14 cellular contexts compared by ENCODE assay signal in the genomic region with DNA sequence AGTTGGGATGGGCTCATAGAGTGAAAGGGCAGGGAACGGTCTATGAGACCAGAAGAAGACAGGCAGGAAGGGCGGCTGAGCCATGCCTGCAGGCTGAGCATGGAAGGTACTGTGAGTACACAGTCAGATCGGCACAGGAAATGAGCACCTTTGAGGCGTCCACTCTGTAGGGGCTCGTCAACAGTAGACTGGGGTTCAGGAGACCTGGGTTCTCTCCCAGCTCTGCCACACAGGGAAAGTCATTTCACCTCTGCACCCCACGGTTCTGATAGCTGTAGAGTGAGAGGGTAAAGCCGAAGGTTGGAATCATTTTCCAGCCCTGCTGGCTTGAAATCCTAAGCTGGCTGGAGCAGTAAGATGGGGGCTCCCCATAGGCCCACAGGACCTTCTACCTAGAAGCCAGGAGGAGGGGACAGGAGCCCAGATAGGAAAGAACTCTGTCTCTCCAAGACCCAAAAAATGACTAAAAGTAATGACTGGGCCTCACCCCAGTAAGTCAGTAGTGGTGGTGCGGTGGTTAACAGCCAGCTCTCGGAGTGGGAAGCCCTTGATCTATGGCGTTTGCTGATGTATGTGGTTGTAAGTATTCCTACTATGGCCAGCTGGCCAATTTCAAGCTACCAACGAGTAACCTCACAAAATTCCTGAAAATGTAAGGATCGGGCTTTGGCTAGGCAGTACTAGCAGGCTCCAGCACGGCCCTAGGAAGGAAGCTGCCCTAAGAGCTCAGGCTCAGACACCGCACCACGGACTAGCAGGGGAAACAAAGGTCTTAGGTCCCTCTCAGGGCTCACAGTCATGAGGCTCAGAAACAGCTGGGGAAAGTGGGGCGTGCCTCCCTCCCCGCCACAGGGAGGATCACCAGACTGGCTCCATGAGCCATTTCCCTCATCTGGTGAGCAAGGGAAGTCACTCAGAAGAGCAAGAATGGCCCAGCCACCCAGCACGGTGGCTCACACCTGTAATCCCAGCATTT. TPM values are rescaled to one million over a fixed set of nuclear protein-coding genes. Genes with fewer than 3 reads are reported as not detected.
DNase-seq lines count a peak whose midpoint lies in the region; ATAC-seq and TF ChIP-seq lines count a peak whose summit lies in the region.
"Had no signal": no experiment of that assay in that cellular context is flagged by ENCODE, and none has a peak within 500 bp of the region (broad histone marks: within the 10 kb centered on the region; RNA-seq: fewer than 3 reads in every experiment).

No MANE protein-coding gene starts in this region.

- intact Hi-C loops in IMR-90 (cut with micrococcal nuclease) (no loop called here), colonic mucosa (cut with DNase I) (no loop called here)

- H3K27me3 ChIP-seq in BLaER1, result no peaks in the 10 kb centered on the region
- H3K27me3 ChIP-seq in IMR-90 (ENCODE audit: control insufficient read depth, insufficient read depth, low read length), result no peaks in the 10 kb centered on the region
- no peaks in the 10 kb centered on the region for H3K27me3 ChIP-seq in colonic mucosa
- H3K27me3 ChIP-seq: neutrophil had no signal

- CTCF ChIA-PET in IMR-90 (lab: Yijun Ruan, JAX), result no interaction called here

- H3K27me3 Mint-ChIP-seq in memory B cell, result no peaks in the 10 kb centered on the region

- no peaks in the 10 kb centered on the region for H3K36me3 ChIP-seq in BLaER1
- H3K36me3 ChIP-seq in IMR-90 (ENCODE audit: control insufficient read depth, insufficient read depth, low read length), result no peaks in the 10 kb centered on the region
- no peaks in the 10 kb centered on the region for H3K36me3 ChIP-seq in colonic mucosa
- H3K36me3 ChIP-seq: neutrophil had no signal

- peak overlapping the region; percentile 29; the same call in 1 of the 2 replicates for H2BK120ac ChIP-seq in IMR-90 (ENCODE audit: low read depth, low read length)

- H4K20me1 ChIP-seq in BLaER1, result no peaks in the 10 kb centered on the region
- no peaks in the 10 kb centered on the region for H4K20me1 ChIP-seq in IMR-90 (ENCODE audit: insufficient read depth, low read length)

- no peaks in the 10 kb centered on the region for H3K9me3 Mint-ChIP-seq in memory B cell

- H2BK15ac ChIP-seq in IMR-90 (ENCODE audit: low read depth, low read length), result no peak overlapping the region

- H3K18ac ChIP-seq in IMR-90 (ENCODE audit: low read depth, low read length), result peak overlapping the region; percentile 9; the same call in 1 of the 2 replicates

- no peak for ATAC-seq in IMR-90 (ENCODE audit: low read depth)
- peak; percentile 36 for ATAC-seq in memory B cell (ENCODE audit: low read depth)
- ATAC-seq: left cardiac atrium, Right ventricle myocardium inferior had no signal

- H3K27ac ChIP-seq in BLaER1, result no peak overlapping the region
- H3K27ac ChIP-seq in IMR-90 (ENCODE audit: insufficient read depth, low read length), result no peak overlapping the region
- H3K27ac ChIP-seq in colonic mucosa, result no peak overlapping the region
- H3K27ac ChIP-seq: neutrophil had no signal

- DNase-seq in IMR-90 (no peak), memory B cell (ENCODE audit: low spot score in 2 of 2) (no peak), NCI-H187 treated with DMSO at 0.1 percent for 48 hours (lab: John Stamatoyannopoulos, UW) (no peak), middle frontal gyrus (ENCODE audit: extremely low spot score, low spot score) (no peak), T1000 (lab: John Stamatoyannopoulos, UW) (no peak), colonic mucosa (no peak)
- DNase-seq in activated CD8-positive, alpha-beta memory T cell treated with anti-CD3 and anti-CD28 coated beads, Interleukin-2, amount 50 U/mL, for 48 hours, result peak; percentile 67
- DNase-seq: effector memory CD4-positive, alpha-beta T cell; left cardiac atrium; MV-4-11 had no signal

- H3K23ac ChIP-seq in IMR-90 (ENCODE audit: low read depth, low read length), result no peak overlapping the region

- H3K36me3 Mint-ChIP-seq in memory B cell, result no peaks in the 10 kb centered on the region

- H3K56ac ChIP-seq in IMR-90 (ENCODE audit: extremely low read depth, insufficient read depth, low read length), result no peak overlapping the region

- TF ChIP-seq POLR2A in IMR-90 (IDR thresholded peaks at IDR 0.05; ENCODE audit: low read depth, low read length), result no peak

- 0 out of 4 replicates have a peak, but pooled peaks cover 0 to 3% of the 10 kb centered on the region in 2 experiments for H3K79me1 ChIP-seq in IMR-90 (ENCODE audit: low read depth in 1 of 2, low read length in 2 of 2)

- no TSS peak for BruUV-seq in IMR-90 (replicated peaks; lab: Mats Ljungman, UMichigan)

- H4K8ac ChIP-seq in IMR-90 (ENCODE audit: low read depth in 2 of 2, low read length in 2 of 2), result no peak overlapping the region

- 58% methylated on average over 8 of the region's 18 CpGs; no CpG with 5 or more reads in 1 of the 2 experiments for WGBS in IMR-90 (ENCODE audit: extremely low coverage in 2 of 2, insufficient read length in 1 of 2), 2 experiments

- no peak overlapping the region for H4K5ac ChIP-seq in IMR-90 (ENCODE audit: low read depth, low read length)

- H3K4me1 ChIP-seq in BLaER1, result peaks cover 62% of the 10 kb centered on the region
- H3K4me1 ChIP-seq in IMR-90 (ENCODE audit: control insufficient read depth, insufficient read depth, low read length), result peaks cover 14% of the 10 kb centered on the region
- H3K4me1 ChIP-seq in colonic mucosa, result no peaks in the 10 kb centered on the region

- peak overlapping the region; percentile 52 for H3K4me2 ChIP-seq in BLaER1
- H3K4me2 ChIP-seq in IMR-90 (ENCODE audit: low read depth, low read length), result no peak overlapping the region

- H3K9me3 ChIP-seq in BLaER1 (no peaks in the 10 kb centered on the region), IMR-90 (ENCODE audit: control insufficient read depth, insufficient read depth, low read length) (no peaks in the 10 kb centered on the region), colonic mucosa (no peaks in the 10 kb centered on the region)
- H3K9me3 ChIP-seq: neutrophil had no signal

- 0 out of 2 replicates have a peak overlapping the region, but pooled peaks have one; percentile 6 for H3K14ac ChIP-seq in IMR-90 (replicated peaks; ENCODE audit: low read depth, low read length)

- H3K9me1 ChIP-seq in IMR-90 (ENCODE audit: insufficient read depth, low read length), result peaks cover 20% of the 10 kb centered on the region

- no peak overlapping the region for H2BK20ac ChIP-seq in IMR-90 (ENCODE audit: low read depth, low read length)

- H3K4me1 Mint-ChIP-seq in memory B cell, result peaks cover 32% of the 10 kb centered on the region

- H3K9ac ChIP-seq in BLaER1, result no peak overlapping the region
- no peak overlapping the region for H3K9ac ChIP-seq in IMR-90 (ENCODE audit: low read depth, low read length)
- no peak overlapping the region for H3K9ac ChIP-seq in colonic mucosa (ENCODE audit: low read depth in 2 of 2, low read length in 2 of 2)

- POLR2A ChIA-PET in IMR-90 (lab: Charles Lee; ENCODE audit: unreplicated experiment), result no interaction called here

- no peak overlapping the region for H4K91ac ChIP-seq in IMR-90 (ENCODE audit: insufficient read depth, low read depth, low read length)

- peak overlapping the region; percentile 37 for H2AK9ac ChIP-seq in IMR-90 (replicated peaks; ENCODE audit: low read depth, low read length, poor library complexity)

- no peak overlapping the region; the same call in 1 of the 2 replicates for H3K4ac ChIP-seq in IMR-90 (ENCODE audit: low read depth, low read length)

- peak overlapping the region; percentile 82 for H3K27ac Mint-ChIP-seq in memory B cell

- H3K4me3 Mint-ChIP-seq in memory B cell, result no peak overlapping the region

- in situ Hi-C loops in IMR-90 (cut with MboI; ENCODE audit: low sequenced_read_pairs), result no loop called here

- H2AFZ ChIP-seq in IMR-90 (replicated peaks; ENCODE audit: low read length, poor library complexity), result no peak overlapping the region

- dilution Hi-C loops in IMR-90 (cut with HindIII; ENCODE audit: low sequenced_read_pairs, unreplicated experiment), result no loop called here

- H2AK5ac ChIP-seq in IMR-90 (ENCODE audit: low read depth, low read length), result peak overlapping the region; percentile 40

- TF ChIP-seq RAD21 in IMR-90 (IDR thresholded peaks at IDR 0.05; ENCODE audit: low read length), result no peak

- TF ChIP-seq CTCF in IMR-90 (conservative IDR thresholded peaks at IDR 0.05; ENCODE audit: low read depth, low read length) (no peak), colonic mucosa (IDR thresholded peaks at IDR 0.05) (no peak)

- H2BK5ac ChIP-seq in IMR-90 (ENCODE audit: low read depth, low read length, poor library complexity, severe bottlenecking), result no peak overlapping the region

- H3K4me3 ChIP-seq in BLaER1 (no peak overlapping the region), IMR-90 (ENCODE audit: insufficient read depth, low read depth, low read length) (no peak overlapping the region), colonic mucosa (no peak overlapping the region)

TF ChIP-seq in IMR-90, 13 proteins besides CTCF, POLR2A, EP300 and RAD21 (continues in another document):
- no peak for TF ChIP-seq NFE2L2 (IDR thresholded peaks at IDR 0.05; ENCODE audit: low read depth, low read length)

RNA-seq across cellular contexts. Expression of gene CD27, which starts 10.3 kb away (rescaled TPM):
- total RNA-seq in IMR-90 (2012; rRNA removed) (not detected in 2 replicates), colonic mucosa (1 to 10 TPM; 1.9 to 2.4 TPM)
- polyA plus RNA-seq in IMR-90 (2012; rRNA removed), result 0.07 and 0.10 TPM in 2 replicates
- 0.05 TPM in 1 of 2 replicates, not detected in the other for polyA plus RNA-seq in IMR-90 (2012; cell fraction: cytosol; rRNA removed)
- polyA plus RNA-seq in IMR-90 (2012; cell fraction: nucleus; rRNA removed; ENCODE audit: low replicate concordance), result 0.07 TPM in 1 of 2 replicates, not detected in the other
- total RNA-seq: NCI-H460, Right ventricle myocardium inferior had no signal

RNA-seq across cellular contexts. Expression of gene TAPBPL, which starts 17.3 kb away (rescaled TPM):
- total RNA-seq in IMR-90 (2012; rRNA removed), result 3.4 and 3.6 TPM in 2 replicates
- polyA plus RNA-seq in IMR-90 (2012; rRNA removed), result 10.4 and 12.1 TPM in 2 replicates
- 8.1 and 14.4 TPM in 2 replicates for polyA plus RNA-seq in IMR-90 (2012; cell fraction: cytosol; rRNA removed)
- polyA plus RNA-seq in IMR-90 (2012; cell fraction: nucleus; rRNA removed; ENCODE audit: low replicate concordance), result 8.3 and 12.8 TPM in 2 replicates
- total RNA-seq in colonic mucosa, result 10 to 100 TPM; 44.9 to 57.8 TPM

RNA-seq across cellular contexts. Expression of gene VAMP1, which starts 36.0 kb away (rescaled TPM):
- total RNA-seq in IMR-90 (2012; rRNA removed) (7.2 and 7.5 TPM in 2 replicates), colonic mucosa (1 to 10 TPM; 3.9 to 4.1 TPM)
- polyA plus RNA-seq in IMR-90 (2012; rRNA removed), result 21.9 and 23.1 TPM in 2 replicates
- polyA plus RNA-seq in IMR-90 (2012; cell fraction: cytosol; rRNA removed), result 10.5 and 21.1 TPM in 2 replicates
- polyA plus RNA-seq in IMR-90 (2012; cell fraction: nucleus; rRNA removed; ENCODE audit: low replicate concordance), result 87.7 and 150 TPM in 2 replicates

RNA-seq across cellular contexts. Expression of gene LTBR, which starts 50.5 kb away (rescaled TPM):
- total RNA-seq in IMR-90 (2012; rRNA removed) (19.7 and 24.7 TPM in 2 replicates), colonic mucosa (100 to 1,000 TPM in 1 of 2 donors, 10 to 100 TPM in 1; 84.8 to 129 TPM)
- polyA plus RNA-seq in IMR-90 (2012; rRNA removed), result 62.5 and 66.0 TPM in 2 replicates
- polyA plus RNA-seq in IMR-90 (2012; cell fraction: cytosol; rRNA removed), result 71.8 and 82.3 TPM in 2 replicates
- polyA plus RNA-seq in IMR-90 (2012; cell fraction: nucleus; rRNA removed; ENCODE audit: low replicate concordance), result 71.5 and 142 TPM in 2 replicates

RNA-seq across cellular contexts. Expression of gene MRPL51, which starts 58.6 kb away (rescaled TPM):
- 80.1 and 126 TPM in 2 replicates for total RNA-seq in IMR-90 (2012; rRNA removed)
- polyA plus RNA-seq in IMR-90 (2012; rRNA removed), result 151 and 160 TPM in 2 replicates
- polyA plus RNA-seq in IMR-90 (2012; cell fraction: cytosol; rRNA removed), result 68.0 and 178 TPM in 2 replicates
- polyA plus RNA-seq in IMR-90 (2012; cell fraction: nucleus; rRNA removed; ENCODE audit: low replicate concordance), result 16.5 and 43.9 TPM in 2 replicates
- total RNA-seq in colonic mucosa, result 100 to 1,000 TPM; 132 to 220 TPM
